Comparison of ENCODE assay signal across 9 cellular contexts in genomic region chr6:125957845-125958244, GRCh38. TPM values are rescaled to one million over a fixed set of nuclear protein-coding genes. Genes with fewer than 3 reads are reported as not detected.
DNase-seq lines count a peak whose midpoint lies in the region; ATAC-seq, FAIRE-seq and TF ChIP-seq lines count a peak whose summit lies in the region.
"Had no signal": no experiment of that assay in that cellular context is flagged by ENCODE, and none has a peak within 500 bp of the region (broad histone marks: within the 10 kb centered on the region; RNA-seq: fewer than 3 reads in every experiment).

No MANE protein-coding gene starts in this region.

- no peaks in the 10 kb centered on the region for H3K36me3 ChIP-seq in endothelial cell of umbilical vein (ENCODE audit: control insufficient read depth in 2 of 2, extremely low read depth in 1 of 2, insufficient read depth in 2 of 2, low read length in 2 of 2)
- peaks cover 0 to 5% (median 0%) of the 10 kb centered on the region in 3 experiments for H3K36me3 ChIP-seq in naive thymus-derived CD4-positive, alpha-beta T cell (ENCODE audit: control insufficient read depth in 2 of 3, insufficient read depth in 3 of 3, low read length in 3 of 3)

- no peak for ATAC-seq in naive thymus-derived CD4-positive, alpha-beta T cell
- ATAC-seq in HG03175 (IDR thresholded peaks at IDR 0.05; ENCODE audit: unreplicated experiment), result no peak
- no peak for ATAC-seq in GM18861 (IDR thresholded peaks at IDR 0.05; ENCODE audit: unreplicated experiment)

- no peak overlapping the region for H3K4me3 Mint-ChIP-seq in naive thymus-derived CD4-positive, alpha-beta T cell
- H3K4me3 Mint-ChIP-seq in activated naive CD8-positive, alpha-beta T cell treated with anti-CD3 and anti-CD28 coated beads for 36 hours, result no peak overlapping the region

- BruUV-seq in endothelial cell of umbilical vein (replicated peaks; lab: Mats Ljungman, UMichigan), result TSS peak; percentile 61

- intact Hi-C loops in endothelial cell of umbilical vein (cut with micrococcal nuclease), result loop anchor here (5.0 kb wide), 2 partner anchors 101 to 646 kb away; no protein-coding TSS in a partner anchor
- intact Hi-C loops in naive thymus-derived CD4-positive, alpha-beta T cell (cut with micrococcal nuclease), result loop anchor here (1.0 to 5.0 kb wide), 3 partner anchors 382 to 656 kb away; partner anchors contain the start of genes CENPW (in 1 of the 2) and HDDC2 (in 1 of the 2)

- no peaks in the 10 kb centered on the region for H3K79me2 ChIP-seq in endothelial cell of umbilical vein (ENCODE audit: control insufficient read depth, insufficient read depth, low read length)

- POLR2A ChIA-PET in endothelial cell of umbilical vein (lab: Charles Lee), result interaction anchor here (0.7 to 1.3 kb wide), 3 partner anchors 47 to 169 kb away, joined by 3 to 4 read pairs (median 3); partner anchors contain the start of gene NCOA7
- POLR2A ChIA-PET in naive thymus-derived CD4-positive, alpha-beta T cell (lab: Charles Lee), result interaction anchor here (0.7 to 5.1 kb wide), 9 partner anchors 16 to 656 kb away, joined by 3 to 74 read pairs (median 5); partner anchors contain the start of genes HDDC2, NCOA7 and TRMT11

- no peaks in the 10 kb centered on the region for H3K9me1 ChIP-seq in endothelial cell of umbilical vein (replicated peaks; ENCODE audit: control insufficient read depth, extremely low read depth, insufficient read depth, low read length)

- H3K36me3 Mint-ChIP-seq in naive thymus-derived CD4-positive, alpha-beta T cell, result peaks cover 0 to 3% (median 0%) of the 10 kb centered on the region in 5 donors
- no peaks in the 10 kb centered on the region for H3K36me3 Mint-ChIP-seq in activated naive CD8-positive, alpha-beta T cell treated with anti-CD3 and anti-CD28 coated beads for 36 hours

- dilution Hi-C loops in endothelial cell of umbilical vein (cut with MboI; ENCODE audit: extremely low pct_ligation_motif_present, low sequenced_read_pairs), result no loop called here

- no peak overlapping the region for H3K27ac ChIP-seq in endothelial cell of umbilical vein (ENCODE audit: insufficient read depth, low read depth, low read length)
- H3K27ac ChIP-seq in naive thymus-derived CD4-positive, alpha-beta T cell (ENCODE audit: low read depth, low read length), result peak overlapping the region; percentile 98
- H3K27ac ChIP-seq: SJSA1 had no signal

- H3K27me3 ChIP-seq in endothelial cell of umbilical vein (ENCODE audit: control insufficient read depth in 2 of 2, insufficient read depth in 2 of 2, low read length in 2 of 2), result no peaks in the 10 kb centered on the region
- H3K27me3 ChIP-seq in naive thymus-derived CD4-positive, alpha-beta T cell (ENCODE audit: control insufficient read depth in 2 of 2, insufficient read depth in 2 of 2, low read length in 2 of 2), result no peaks in the 10 kb centered on the region
- H3K27me3 ChIP-seq: SJSA1 had no signal

- H3K9ac ChIP-seq in endothelial cell of umbilical vein (replicated peaks; ENCODE audit: extremely low read depth, insufficient read depth, low read length), result no peak overlapping the region

- peaks cover 15% of the 10 kb centered on the region for H3K4me1 ChIP-seq in endothelial cell of umbilical vein (ENCODE audit: control insufficient read depth, extremely low read depth, insufficient read depth, low read length)
- H3K4me1 ChIP-seq in naive thymus-derived CD4-positive, alpha-beta T cell (ENCODE audit: control insufficient read depth in 2 of 2, insufficient read depth in 2 of 2, low read length in 2 of 2), result peaks cover 16 to 18% of the 10 kb centered on the region in 2 donors

- H2AFZ ChIP-seq in endothelial cell of umbilical vein (ENCODE audit: low read depth, low read length), result peak overlapping the region; percentile 18

- H3K4me1 Mint-ChIP-seq in naive thymus-derived CD4-positive, alpha-beta T cell, result peaks cover 1 to 27% (median 7%) of the 10 kb centered on the region in 7 donors
- peaks cover 7% of the 10 kb centered on the region for H3K4me1 Mint-ChIP-seq in activated naive CD8-positive, alpha-beta T cell treated with anti-CD3 and anti-CD28 coated beads for 36 hours

- H4K20me1 ChIP-seq in endothelial cell of umbilical vein (replicated peaks; ENCODE audit: control insufficient read depth, extremely low read depth, insufficient read depth, low read length), result no peaks in the 10 kb centered on the region

- peak; percentile 17 for FAIRE-seq in GM12892 (lab: Jason Lieb, UNC)
- FAIRE-seq in endothelial cell of umbilical vein (lab: Jason Lieb, UNC), result no peak

- no peaks in the 10 kb centered on the region for H3K27me3 Mint-ChIP-seq in naive thymus-derived CD4-positive, alpha-beta T cell
- H3K27me3 Mint-ChIP-seq in activated naive CD8-positive, alpha-beta T cell treated with anti-CD3 and anti-CD28 coated beads for 36 hours, result peaks cover 3% of the 10 kb centered on the region

- peak overlapping the region; percentile 57 for H3K4me2 ChIP-seq in endothelial cell of umbilical vein (ENCODE audit: insufficient read depth, low read length)

- peak overlapping the region in 2 of 3 experiments; percentile 58 to 74 for H3K4me3 ChIP-seq in endothelial cell of umbilical vein (replicated peaks in 1 of 3; ENCODE audit: insufficient read depth in 1 of 3, low read depth in 1 of 3, low read length in 3 of 3)
- peak overlapping the region; percentile 78 for H3K4me3 ChIP-seq in naive thymus-derived CD4-positive, alpha-beta T cell (ENCODE audit: low read length)

- H3K9me3 ChIP-seq in endothelial cell of umbilical vein (replicated peaks; ENCODE audit: control insufficient read depth, insufficient read depth, low read length), result no peaks in the 10 kb centered on the region
- no peaks in the 10 kb centered on the region for H3K9me3 ChIP-seq in naive thymus-derived CD4-positive, alpha-beta T cell (ENCODE audit: control insufficient read depth in 2 of 3, low read length in 3 of 3)
- H3K9me3 ChIP-seq: SJSA1 had no signal

- no peaks in the 10 kb centered on the region for H3K9me3 Mint-ChIP-seq in naive thymus-derived CD4-positive, alpha-beta T cell
- no peaks in the 10 kb centered on the region for H3K9me3 Mint-ChIP-seq in activated naive CD8-positive, alpha-beta T cell treated with anti-CD3 and anti-CD28 coated beads for 36 hours

- no peak overlapping the region for H3K27ac Mint-ChIP-seq in naive thymus-derived CD4-positive, alpha-beta T cell
- H3K27ac Mint-ChIP-seq in activated naive CD8-positive, alpha-beta T cell treated with anti-CD3 and anti-CD28 coated beads for 36 hours, result no peak overlapping the region

- TF ChIP-seq POLR2A in GM12892 (IDR thresholded peaks at IDR 0.05; ENCODE audit: low read depth, low read length), result no peak
- TF ChIP-seq POLR2A in endothelial cell of umbilical vein (IDR thresholded peaks at IDR 0.05; ENCODE audit: low read depth, low read length), result no peak

- no peak for TF ChIP-seq CTCF in endothelial cell of umbilical vein (IDR thresholded peaks at IDR 0.05; ENCODE audit: extremely low read depth in 1 of 2, insufficient read depth in 1 of 2, low read depth in 1 of 2, low read length in 2 of 2)

- DNase-seq in GM12892 (ENCODE audit: insufficient read length) (no peak), NCI-H82 (lab: John Stamatoyannopoulos, UW) (peak; percentile 52), endothelial cell of umbilical vein (ENCODE audit: low read depth, low spot score) (peak; percentile 66), NCI-H2029 (lab: John Stamatoyannopoulos, UW) (no peak)
- DNase-seq in naive thymus-derived CD4-positive, alpha-beta T cell, result no peak
- DNase-seq in activated naive CD8-positive, alpha-beta T cell treated with anti-CD3 and anti-CD28 coated beads for 36 hours, result no peak

- CTCF ChIA-PET in endothelial cell of umbilical vein (lab: Charles Lee), result interaction anchor here (1.1 to 8.4 kb wide), 14 partner anchors 10 to 656 kb away, joined by 3 to 138 read pairs (median 18); partner anchors contain the start of genes HDDC2 and NCOA7
- CTCF ChIA-PET in naive thymus-derived CD4-positive, alpha-beta T cell (lab: Charles Lee), result interaction anchor here (1.3 to 3.2 kb wide), 3 partner anchors 51 to 176 kb away, joined by 4 to 40 read pairs (median 26); partner anchors contain the start of gene NCOA7

TF ChIP-seq in endothelial cell of umbilical vein, 7 proteins besides CTCF, POLR2A, EP300 and RAD21 (continues in another document):
- TF ChIP-seq EZH2 (IDR thresholded peaks at IDR 0.05; ENCODE audit: borderline replicate concordance, low read depth, low read length, severe bottlenecking) (no peak), MAX (IDR thresholded peaks at IDR 0.05; ENCODE audit: insufficient read depth, insufficient read length) (no peak)

RNA-seq across cellular contexts. Expression of gene HINT3, which starts 1.3 kb away (rescaled TPM):
- polyA plus RNA-seq in GM12892 (2012; ENCODE audit: missing spikeins), result 9.6 TPM
- total RNA-seq in endothelial cell of umbilical vein, result 8.4 and 9.7 TPM in 2 replicates
- polyA plus RNA-seq in endothelial cell of umbilical vein, result 1.1 and 1.8 TPM in 2 replicates
- polyA plus RNA-seq in endothelial cell of umbilical vein (2011; cell fraction: cytosol; rRNA removed), result 1.9 and 2.1 TPM in 2 replicates
- polyA plus RNA-seq in endothelial cell of umbilical vein (2011; cell fraction: nucleus; rRNA removed), result 0.66 and 1.0 TPM in 2 replicates
- polyA plus RNA-seq in endothelial cell of umbilical vein (2012), result 9.3 TPM in 2 replicates
- 1.2 and 1.9 TPM in 2 replicates for polyA minus RNA-seq in endothelial cell of umbilical vein
- polyA minus RNA-seq in endothelial cell of umbilical vein (2011; cell fraction: cytosol; rRNA and poly(A)+ RNA removed), result 5.6 TPM
- polyA minus RNA-seq in endothelial cell of umbilical vein (2011; cell fraction: nucleus; rRNA and poly(A)+ RNA removed), result 1.7 TPM in 2 replicates
- 10 to 100 TPM in 2 of 5 experiments, 1 to 10 TPM in 3; 7.7 to 12.4 (median 9.5) TPM for total RNA-seq in naive thymus-derived CD4-positive, alpha-beta T cell
- polyA plus RNA-seq in naive thymus-derived CD4-positive, alpha-beta T cell, result 10 to 100 TPM in 1 of 2 donors, 1 to 10 TPM in 1; 7.8 to 11.0 TPM
- total RNA-seq in activated naive CD8-positive, alpha-beta T cell treated with anti-CD3 and anti-CD28 coated beads for 36 hours, result 1 to 10 TPM; 9.3 to 9.5 TPM

RNA-seq across cellular contexts. Expression of gene TRMT11, which starts 28.5 kb away (rescaled TPM):
- 26.6 TPM for polyA plus RNA-seq in GM12892 (2012; ENCODE audit: missing spikeins)
- total RNA-seq in endothelial cell of umbilical vein, result 10.7 and 11.3 TPM in 2 replicates
- polyA plus RNA-seq in endothelial cell of umbilical vein, result 4.0 and 5.1 TPM in 2 replicates
- 5.6 and 5.8 TPM in 2 replicates for polyA plus RNA-seq in endothelial cell of umbilical vein (2011; cell fraction: cytosol; rRNA removed)
- 30.8 and 46.7 TPM in 2 replicates for polyA plus RNA-seq in endothelial cell of umbilical vein (2011; cell fraction: nucleus; rRNA removed)
- 7.0 and 7.9 TPM in 2 replicates for polyA plus RNA-seq in endothelial cell of umbilical vein (2012)
- 9.7 and 16.8 TPM in 2 replicates for polyA minus RNA-seq in endothelial cell of umbilical vein
- polyA minus RNA-seq in endothelial cell of umbilical vein (2011; cell fraction: cytosol; rRNA and poly(A)+ RNA removed), result 9.0 TPM
- 36.0 and 52.9 TPM in 2 replicates for polyA minus RNA-seq in endothelial cell of umbilical vein (2011; cell fraction: nucleus; rRNA and poly(A)+ RNA removed)
- total RNA-seq in naive thymus-derived CD4-positive, alpha-beta T cell, result 10 to 100 TPM; 13.6 to 34.1 (median 20.1) TPM
- polyA plus RNA-seq in naive thymus-derived CD4-positive, alpha-beta T cell, result 10 to 100 TPM; 12.4 to 14.3 TPM
- 10 to 100 TPM; 40.1 to 42.5 TPM for total RNA-seq in activated naive CD8-positive, alpha-beta T cell treated with anti-CD3 and anti-CD28 coated beads for 36 hours

Comparison
In these comparisons a context has a peak if more than half of its experiments do, and no peak if none do; other contexts are left out.
1. DNase-seq: peak in NCI-H82 (single experiment) and endothelial cell of umbilical vein (single experiment); none in GM12892 (single experiment), naive thymus-derived CD4-positive, alpha-beta T cell (0 of 9), NCI-H2029 (single experiment) and activated naive CD8-positive, alpha-beta T cell treated with anti-CD3 and anti-CD28 coated beads for 36 hours (single experiment).